In genomic region chr22:30212363-30212995, GRCh38 we compare ENCODE assay signal across 8 cellular contexts. TPM values are rescaled to one million over a fixed set of nuclear protein-coding genes. Genes with fewer than 3 reads are reported as not detected.
DNase-seq lines count a peak whose midpoint lies in the region; ATAC-seq, FAIRE-seq and TF ChIP-seq lines count a peak whose summit lies in the region.

No MANE protein-coding gene starts in this region.

- RAD21 ChIA-PET in GM12878 (lab: Charles Lee; ENCODE audit: unreplicated experiment), result no interaction called here

- TF ChIP-seq RAD21 in GM12878 (IDR thresholded peaks at IDR 0.05; ENCODE audit: insufficient read depth, low read depth, low read length), result no peak

- H3K27ac ChIP-seq in C4-2B (peak overlapping the region; percentile 66), GM12878 (ENCODE audit: control insufficient read depth, insufficient read depth) (no peak overlapping the region)

- H3K9me3 ChIP-seq in GM12878 (replicated peaks; ENCODE audit: control insufficient read depth, insufficient read depth, low read length), result no peaks in the 10 kb centered on the region

- intact Hi-C loops in GM12878 (cut with micrococcal nuclease; ENCODE audit: unreplicated experiment), result no loop called here
- intact Hi-C loops in lower leg skin (cut with DNase I; ENCODE audit: low total_unique reads), result loop anchor here (5.0 kb wide), 1 partner anchor 575 kb away; no protein-coding TSS in a partner anchor

- no peak overlapping the region for H3K4me3 ChIP-seq in GM12878
- H3K4me3 ChIP-seq in lower leg skin (ENCODE audit: low read depth, poor library complexity, severe bottlenecking), result no peak overlapping the region

- no TSS peak for BruUV-seq in GM12878 (replicated peaks; lab: Mats Ljungman, UMichigan)

- in situ Hi-C loops in GM12878 (cut with MboI), result no loop called here

- H2AFZ ChIP-seq in GM12878 (ENCODE audit: control insufficient read depth, low read depth, low read length), result no peak overlapping the region

- H3K36me3 ChIP-seq in GM12878 (ENCODE audit: control insufficient read depth in 2 of 2, insufficient read depth in 2 of 2, low read length in 1 of 2), result no peaks in the 10 kb centered on the region

- CTCF ChIA-PET in GM12878 (lab: Yijun Ruan, JAX), result interaction anchor here (1.0 kb wide), 1 partner anchor 51 kb away, joined by 3 read pairs; no protein-coding TSS in a partner anchor

- H3K79me2 ChIP-seq in GM12878 (ENCODE audit: control insufficient read depth, insufficient read depth, low read length), result no peaks in the 10 kb centered on the region

- peak; percentile 90 for DNase-seq in LHCN-M2 (ENCODE audit: low read depth)
- no peak for DNase-seq in GM12878 (ENCODE audit: low read depth, low spot score)
- DNase-seq in lower leg skin (ENCODE audit: low spot score in 2 of 2), result peak; percentile 87 to 95
- DNase-seq in NCI-H1092 treated with DMSO at 0.1 percent for 48 hours (lab: John Stamatoyannopoulos, UW), result no peak

- no peak for TF ChIP-seq EP300 in GM12878 (IDR thresholded peaks at IDR 0.05; ENCODE audit: borderline replicate concordance in 1 of 2, control insufficient read depth in 1 of 2, low read depth in 2 of 2, low read length in 2 of 2)

- H3K27me3 ChIP-seq in GM12878 (replicated peaks in 1 of 2; ENCODE audit: control insufficient read depth in 2 of 2, insufficient read depth in 2 of 2, low read length in 1 of 2), result no peaks in the 10 kb centered on the region

- no peaks in the 10 kb centered on the region; the same call in 1 of the 2 replicates for H3K4me1 ChIP-seq in GM12878 (ENCODE audit: control insufficient read depth, insufficient read depth, low read length)

- TF ChIP-seq POLR2A in GM12878 (IDR thresholded peaks at IDR 0.05; ENCODE audit: low read depth, low read length) (no peak), lower leg skin (IDR thresholded peaks at IDR 0.05) (no peak)

- no peak for FAIRE-seq in GM12878 (lab: Jason Lieb, UNC)

- TF ChIP-seq CTCF in C4-2B (conservative IDR thresholded peaks at IDR 0.05) (no peak), GM12878 (IDR thresholded peaks at IDR 0.05 in 2 of 3, conservative IDR thresholded peaks at IDR 0.05 in 1 of 3; ENCODE audit: control insufficient read depth in 2 of 3, extremely low read depth in 1 of 3, insufficient read depth in 1 of 3, low read depth in 3 of 3, low read length in 3 of 3) (no peak), lower leg skin (IDR thresholded peaks at IDR 0.05) (no peak)

- SMC1A ChIA-PET in GM12878 (lab: Charles Lee; ENCODE audit: uncharacterized antibody, unreplicated experiment), result no interaction called here

- no peak overlapping the region for H3K9ac ChIP-seq in GM12878 (ENCODE audit: control insufficient read depth, insufficient read depth, low read length)

- POLR2A ChIA-PET in GM12878 (lab: Charles Lee), result no interaction called here

- no peaks in the 10 kb centered on the region for H4K20me1 ChIP-seq in GM12878 (ENCODE audit: control insufficient read depth, insufficient read depth)

- ATAC-seq in GM12878 (peak; percentile 41; the same call in 1 of the 3 replicates), HG03439 (IDR thresholded peaks at IDR 0.05; ENCODE audit: unreplicated experiment) (no peak), HG03135 (IDR thresholded peaks at IDR 0.05; ENCODE audit: unreplicated experiment) (no peak), HG03095 (IDR thresholded peaks at IDR 0.05; ENCODE audit: unreplicated experiment) (no peak)

- H3K4me2 ChIP-seq in GM12878 (ENCODE audit: control insufficient read depth, insufficient read depth), result no peak overlapping the region

- 9% methylated on average over 5 of the region's 5 CpGs for WGBS in GM12878 (ENCODE audit: insufficient coverage, insufficient replicate concordance, low lambda C conversion rate, missing lambda C conversion rate)
- WGBS in lower leg skin, 2 donors, result 32 to 39% methylated on average over 5 of the region's 5 CpGs

TF ChIP-seq in GM12878, 131 proteins besides CTCF, POLR2A, EP300 and RAD21 (continues in another document):
- TF ChIP-seq NR2F1 (conservative IDR thresholded peaks at IDR 0.05), result no peak
- no peak for TF ChIP-seq SMAD1 (IDR thresholded peaks at IDR 0.05; ENCODE audit: low read depth, partially characterized antibody)
- no peak for TF ChIP-seq PKNOX1 (IDR thresholded peaks at IDR 0.05)
- no peak for TF ChIP-seq HDGF (IDR thresholded peaks at IDR 0.05)
- TF ChIP-seq SKIL (IDR thresholded peaks at IDR 0.05; ENCODE audit: low read depth, poor library complexity, severe bottlenecking), result no peak
- no peak for TF ChIP-seq GABPA (IDR thresholded peaks at IDR 0.05; ENCODE audit: low read depth)
- TF ChIP-seq IRF4 (IDR thresholded peaks at IDR 0.05; ENCODE audit: low read depth, low read length), result no peak
- TF ChIP-seq NFYA (IDR thresholded peaks at IDR 0.05; ENCODE audit: borderline replicate concordance, low read depth, low read length), result no peak
- TF ChIP-seq CBX5 (IDR thresholded peaks at IDR 0.05; ENCODE audit: low read depth), result no peak
- no peak for TF ChIP-seq ZNF217 (IDR thresholded peaks at IDR 0.05)
- no peak for TF ChIP-seq MXI1 (IDR thresholded peaks at IDR 0.05; ENCODE audit: low read depth, low read length)

RNA-seq across cellular contexts. Expression of gene LIF, which starts 34.1 kb away (rescaled TPM):
- total RNA-seq in LHCN-M2 (2014; rRNA removed) (23.1 and 23.3 TPM in 2 replicates), GM12878 (2014; rRNA removed) (0.98 and 1.0 TPM in 2 replicates), GM12878 (2014; rRNA removed; fragmentation: Illumina TruSeq; extraction: Trizol) (0.63 and 0.83 TPM in 2 replicates), GM12878 (2021) (1.9 and 2.3 TPM in 2 replicates), lower leg skin (10 to 100 TPM in 1 of 4 donors, 1 to 10 TPM in 3; 5.2 to 11.8 (median 7.0) TPM)
- polyA plus RNA-seq in LHCN-M2 (2012), result 63.2 TPM
- 0.73 and 0.75 TPM in 2 replicates for total RNA-seq in GM12878 (2013; cell fraction: nucleolus; rRNA removed)
- polyA plus RNA-seq in GM12878 (2011; ENCODE audit: low read depth), result 0.59 TPM
- polyA plus RNA-seq in GM12878 (2011; rRNA removed) (1.9 and 3.4 TPM in 2 replicates), GM12878 (2014; fragmentation: Illumina TruSeq; extraction: Trizol) (0.49 and 0.84 TPM in 2 replicates), GM12878 (2014; fragmentation: Nextera tagmentation; extraction: Ambion mirVana) (under 1 TPM; 0.05 to 0.09 TPM), GM12878 (2014; rRNA removed) (1.6 and 2.4 TPM in 2 replicates), GM12878 (2016; fragmentation: Nextera tagmentation; extraction: Ambion mirVana) (1 to 10 TPM in 1 of 2 experiments, under 1 TPM in 1; 0.92 to 1.3 TPM)
- polyA plus RNA-seq in GM12878 (2011; cell fraction: cytosol; rRNA removed), result 2.7 and 4.2 TPM in 2 replicates
- 15.3 and 18.3 TPM in 2 replicates for polyA plus RNA-seq in GM12878 (2011; cell fraction: nucleus; rRNA removed)
- polyA plus RNA-seq in GM12878 (2012), result 0.90 and 1.6 TPM in 2 replicates
- polyA minus RNA-seq in GM12878 (2011; rRNA and poly(A)+ RNA removed), result 5.6 and 7.5 TPM in 2 replicates
- 0.94 and 2.7 TPM in 2 replicates for polyA minus RNA-seq in GM12878 (2011; cell fraction: cytosol; rRNA and poly(A)+ RNA removed)
- polyA minus RNA-seq in GM12878 (2011; cell fraction: nucleus; rRNA and poly(A)+ RNA removed), result 4.2 and 5.3 TPM in 2 replicates

RNA-seq across cellular contexts. Expression of gene OSM, which starts 54.2 kb away (rescaled TPM):
- not detected in 2 replicates for total RNA-seq in LHCN-M2 (2014; rRNA removed)
- not detected for polyA plus RNA-seq in LHCN-M2 (2012)
- 0.27 and 0.33 TPM in 2 replicates for total RNA-seq in GM12878 (2013; cell fraction: nucleolus; rRNA removed)
- 0.93 and 1.4 TPM in 2 replicates for total RNA-seq in GM12878 (2014; rRNA removed)
- total RNA-seq in GM12878 (2014; rRNA removed; fragmentation: Illumina TruSeq; extraction: Trizol), result 0.45 and 0.51 TPM in 2 replicates
- total RNA-seq in GM12878 (2021), result 1.1 and 1.2 TPM in 2 replicates
- 0.13 TPM for polyA plus RNA-seq in GM12878 (2011; ENCODE audit: low read depth)
- polyA plus RNA-seq in GM12878 (2011; rRNA removed), result 0.13 and 0.29 TPM in 2 replicates
- 0.33 and 0.48 TPM in 2 replicates for polyA plus RNA-seq in GM12878 (2011; cell fraction: cytosol; rRNA removed)
- 0.41 and 1.0 TPM in 2 replicates for polyA plus RNA-seq in GM12878 (2011; cell fraction: nucleus; rRNA removed)
- polyA plus RNA-seq in GM12878 (2012), result 0.27 and 0.39 TPM in 2 replicates
- 0.21 TPM in 1 of 2 replicates, not detected in the other for polyA plus RNA-seq in GM12878 (2014; fragmentation: Illumina TruSeq; extraction: Trizol)
- under 1 TPM; 0.06 to 0.15 TPM for polyA plus RNA-seq in GM12878 (2014; fragmentation: Nextera tagmentation; extraction: Ambion mirVana)
- polyA plus RNA-seq in GM12878 (2014; rRNA removed), result 0.79 TPM in 2 replicates
- polyA plus RNA-seq in GM12878 (2016; fragmentation: Nextera tagmentation; extraction: Ambion mirVana), result 1 to 10 TPM in 1 of 2 experiments, under 1 TPM in 1; 0.72 to 1.4 TPM
- polyA minus RNA-seq in GM12878 (2011; rRNA and poly(A)+ RNA removed), result 0.67 TPM in 1 of 2 replicates, not detected in the other
- polyA minus RNA-seq in GM12878 (2011; cell fraction: cytosol; rRNA and poly(A)+ RNA removed), result not detected in 2 replicates
- 0.97 and 1.2 TPM in 2 replicates for polyA minus RNA-seq in GM12878 (2011; cell fraction: nucleus; rRNA and poly(A)+ RNA removed)
- total RNA-seq in lower leg skin, result under 1 TPM in 3 of 4 donors, not detected in 1; 0.27 to 0.34 (median 0.29) TPM

Comparison
In these comparisons a context has a peak if more than half of its experiments do, and no peak if none do; other contexts are left out.
1. DNase-seq: peak in LHCN-M2 (single experiment) and lower leg skin (2 of 2); none in GM12878 (single experiment) and NCI-H1092 treated with DMSO at 0.1 percent for 48 hours (single experiment).